10 cellular contexts compared by ENCODE assay signal in genomic region chr3:73029321-73029796, GRCh38. TPM values are rescaled to one million over a fixed set of nuclear protein-coding genes. Genes with fewer than 3 reads are reported as not detected.
DNase-seq lines count a peak whose midpoint lies in the region; ATAC-seq lines count a peak whose summit lies in the region.
"Had no signal": no experiment of that assay in that cellular context is flagged by ENCODE, and none has a peak within 500 bp of the region (broad histone marks: within the 10 kb centered on the region; RNA-seq: fewer than 3 reads in every experiment).

No MANE protein-coding gene starts in this region.

- peak; percentile 92 for ATAC-seq in activated CD8-positive, alpha-beta memory T cell treated with anti-CD3 and anti-CD28 coated beads, Interleukin-2, amount 10 ng/mL, durations not matched to agents 7 days and 5 days
- ATAC-seq in left ventricle myocardium superior: peak; percentile 39
- peak; percentile 98 for ATAC-seq in stimulated activated naive CD8-positive, alpha-beta T cell treated with anti-CD3 and anti-CD28 coated beads, Interleukin-15, amount 100 ng/mL, for 72 hours

- H3K27ac Mint-ChIP-seq in activated CD8-positive, alpha-beta memory T cell treated with anti-CD3 and anti-CD28 coated beads, Interleukin-2, amount 10 ng/mL, durations not matched to agents 7 days and 5 days: peak overlapping the region; percentile 51
- H3K27ac Mint-ChIP-seq in activated naive CD8-positive, alpha-beta T cell: peak overlapping the region; percentile 89
- H3K27ac Mint-ChIP-seq in stimulated activated naive CD8-positive, alpha-beta T cell treated with anti-CD3 and anti-CD28 coated beads, Interleukin-15, amount 100 ng/mL, for 72 hours: peak overlapping the region in 1 of 2 donors; percentile 66
- H3K27ac Mint-ChIP-seq: dendritic cell treated with granulocyte-macrophage colony-stimulating factor and Interleukin-4, amounts not matched to agents 40 ng/mL and 50 ng/mL, for 4 days had no signal

- H3K4me3 Mint-ChIP-seq in activated CD8-positive, alpha-beta memory T cell treated with anti-CD3 and anti-CD28 coated beads, Interleukin-2, amount 10 ng/mL, durations not matched to agents 7 days and 5 days: no peak overlapping the region
- H3K4me3 Mint-ChIP-seq in activated naive CD8-positive, alpha-beta T cell: peak overlapping the region; percentile 52
- peak overlapping the region; percentile 17 to 61 for H3K4me3 Mint-ChIP-seq in stimulated activated naive CD8-positive, alpha-beta T cell treated with anti-CD3 and anti-CD28 coated beads, Interleukin-15, amount 100 ng/mL, for 72 hours
- H3K4me3 Mint-ChIP-seq: dendritic cell treated with granulocyte-macrophage colony-stimulating factor and Interleukin-4, amounts not matched to agents 40 ng/mL and 50 ng/mL, for 4 days had no signal

- DNase-seq in activated CD8-positive, alpha-beta memory T cell treated with anti-CD3 and anti-CD28 coated beads, Interleukin-2, amount 10 ng/mL, durations not matched to agents 7 days and 5 days: no peak
- DNase-seq in activated CD8-positive, alpha-beta memory T cell treated with anti-CD3 and anti-CD28 coated beads for 24 hours: no peak
- DNase-seq in left ventricle myocardium superior (no peak), SKM-1 (lab: John Stamatoyannopoulos, UW; ENCODE audit: unreplicated experiment) (no peak), SKM-1 treated with dmso at 0.1 percent for 144 hours (lab: John Stamatoyannopoulos, UW; ENCODE audit: unreplicated experiment) (no peak), NCI-H2081 treated with DMSO at 0.1 percent for 48 hours (lab: John Stamatoyannopoulos, UW) (no peak)
- DNase-seq in stimulated activated naive CD8-positive, alpha-beta T cell treated with anti-CD3 and anti-CD28 coated beads, Interleukin-15, amount 100 ng/mL, for 72 hours: peak in 1 of 2 donors; percentile 17
- DNase-seq: H7 had no signal

- no peaks in the 10 kb centered on the region for H3K9me3 Mint-ChIP-seq in activated CD8-positive, alpha-beta memory T cell treated with anti-CD3 and anti-CD28 coated beads, Interleukin-2, amount 10 ng/mL, durations not matched to agents 7 days and 5 days (ENCODE audit: low read depth)
- H3K9me3 Mint-ChIP-seq in activated naive CD8-positive, alpha-beta T cell (ENCODE audit: low read depth): no peaks in the 10 kb centered on the region
- no peaks in the 10 kb centered on the region for H3K9me3 Mint-ChIP-seq in stimulated activated naive CD8-positive, alpha-beta T cell treated with anti-CD3 and anti-CD28 coated beads, Interleukin-15, amount 100 ng/mL, for 72 hours
- H3K9me3 Mint-ChIP-seq: dendritic cell treated with granulocyte-macrophage colony-stimulating factor and Interleukin-4, amounts not matched to agents 40 ng/mL and 50 ng/mL, for 4 days had no signal

- H3K27me3 Mint-ChIP-seq in activated CD8-positive, alpha-beta memory T cell treated with anti-CD3 and anti-CD28 coated beads, Interleukin-2, amount 10 ng/mL, durations not matched to agents 7 days and 5 days: no peaks in the 10 kb centered on the region
- no peaks in the 10 kb centered on the region for H3K27me3 Mint-ChIP-seq in activated naive CD8-positive, alpha-beta T cell
- H3K27me3 Mint-ChIP-seq in stimulated activated naive CD8-positive, alpha-beta T cell treated with anti-CD3 and anti-CD28 coated beads, Interleukin-15, amount 100 ng/mL, for 72 hours: no peaks in the 10 kb centered on the region
- H3K27me3 Mint-ChIP-seq: dendritic cell treated with granulocyte-macrophage colony-stimulating factor and Interleukin-4, amounts not matched to agents 40 ng/mL and 50 ng/mL, for 4 days had no signal

- H3K36me3 Mint-ChIP-seq in activated CD8-positive, alpha-beta memory T cell treated with anti-CD3 and anti-CD28 coated beads, Interleukin-2, amount 10 ng/mL, durations not matched to agents 7 days and 5 days: peaks cover 45% of the 10 kb centered on the region
- peaks cover 11% of the 10 kb centered on the region for H3K36me3 Mint-ChIP-seq in activated naive CD8-positive, alpha-beta T cell

- peaks cover 47% of the 10 kb centered on the region for H3K4me1 Mint-ChIP-seq in activated CD8-positive, alpha-beta memory T cell treated with anti-CD3 and anti-CD28 coated beads, Interleukin-2, amount 10 ng/mL, durations not matched to agents 7 days and 5 days
- peaks cover 83% of the 10 kb centered on the region for H3K4me1 Mint-ChIP-seq in activated naive CD8-positive, alpha-beta T cell (ENCODE audit: low read depth)
- H3K4me1 Mint-ChIP-seq in stimulated activated naive CD8-positive, alpha-beta T cell treated with anti-CD3 and anti-CD28 coated beads, Interleukin-15, amount 100 ng/mL, for 72 hours: peaks cover 79% of the 10 kb centered on the region

- intact Hi-C loops in left ventricle myocardium superior (cut with micrococcal nuclease): no loop called here

- CTCF ChIA-PET in activated CD8-positive, alpha-beta memory T cell treated with anti-CD3 and anti-CD28 coated beads, Interleukin-2, amount 10 ng/mL, durations not matched to agents 7 days and 5 days (lab: Charles Lee): interaction anchor here (0.6 to 0.9 kb wide), 2 partner anchors 27 to 156 kb away, joined by 3 read pairs; no protein-coding TSS in a partner anchor

RNA-seq across cellular contexts. Expression of gene EBLN2, which starts 32.1 kb away (rescaled TPM):
- 1 to 10 TPM; 5.1 to 6.2 TPM for total RNA-seq in activated CD8-positive, alpha-beta memory T cell treated with anti-CD3 and anti-CD28 coated beads, Interleukin-2, amount 10 ng/mL, durations not matched to agents 7 days and 5 days
- total RNA-seq in left ventricle myocardium superior: 0.69 TPM

RNA-seq across cellular contexts. Expression of gene PPP4R2, which starts 32.7 kb away (rescaled TPM):
- total RNA-seq in activated CD8-positive, alpha-beta memory T cell treated with anti-CD3 and anti-CD28 coated beads, Interleukin-2, amount 10 ng/mL, durations not matched to agents 7 days and 5 days: 100 to 1,000 TPM in 1 of 2 experiments, 10 to 100 TPM in 1; 76.0 to 118 TPM
- total RNA-seq in left ventricle myocardium superior: 53.1 TPM

Comparison
In these comparisons a context has a peak if more than half of its experiments do, and no peak if none do; other contexts are left out.
1. ATAC-seq: peak in every context shown above with its lines; median percentile 98 in stimulated activated naive CD8-positive, alpha-beta T cell treated with anti-CD3 and anti-CD28 coated beads, Interleukin-15, amount 100 ng/mL, for 72 hours; 92 in activated CD8-positive, alpha-beta memory T cell treated with anti-CD3 and anti-CD28 coated beads, Interleukin-2, amount 10 ng/mL, durations not matched to agents 7 days and 5 days; 39 in left ventricle myocardium superior.